ENCODE assay signal across 17 cellular contexts in the genomic region with DNA sequence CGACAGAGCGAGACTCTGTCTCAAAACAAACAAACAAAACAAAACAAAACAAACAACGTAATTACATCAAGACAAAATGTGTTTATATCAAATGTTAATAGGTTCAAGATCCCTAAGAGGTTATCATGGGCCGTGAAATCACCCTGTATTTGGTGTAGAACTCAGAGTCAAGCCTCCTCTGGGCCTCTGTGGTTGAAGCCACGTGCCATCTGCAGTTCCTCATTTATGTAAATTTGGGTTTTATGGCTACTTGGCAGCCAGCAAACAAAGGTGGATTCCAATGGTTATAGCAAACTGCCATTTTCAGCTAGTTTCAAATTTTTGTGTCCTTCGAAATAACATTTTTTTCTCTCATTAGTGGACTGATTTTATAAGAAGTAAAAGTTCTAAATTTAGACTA. TPM values are rescaled to one million over a fixed set of nuclear protein-coding genes. Genes with fewer than 3 reads are reported as not detected.
"Had no signal": no experiment of that assay in that cellular context is flagged by ENCODE, and none has a peak within 500 bp of the region (broad histone marks: within the 10 kb centered on the region; RNA-seq: fewer than 3 reads in every experiment).

No MANE protein-coding gene starts in this region.

- H3K36me3 ChIP-seq: breast epithelium had no signal

- H3K27ac ChIP-seq: ascending aorta, breast epithelium, lower lobe of right lung, sigmoid colon, spleen, upper lobe of left lung, WERI-Rb-1 had no signal

- H3K27me3 ChIP-seq: ascending aorta, sigmoid colon, spleen, upper lobe of left lung had no signal

- DNase-seq: activated CD4-positive, alpha-beta memory T cell treated with anti-CD3 and anti-CD28 coated beads for 36 hours; activated CD4-positive, alpha-beta T cell treated with anti-CD3 and anti-CD28 coated beads for 36 hours; activated CD8-positive, alpha-beta memory T cell treated with anti-CD3 and anti-CD28 coated beads, Interleukin-2, amount 10 ng/mL, durations not matched to agents 7 days and 5 days; activated naive CD4-positive, alpha-beta T cell treated with anti-CD3 and anti-CD28 coated beads, Interleukin-2, amount 10 ng/mL, durations not matched to agents 7 days and 5 days; activated T-cell treated with anti-CD3 and anti-CD28 coated beads, Interleukin-2, amount 50 U/mL, for 1 hour; left colon; lower lobe of right lung; sigmoid colon; spleen; stimulated activated naive CD8-positive, alpha-beta T cell treated with anti-CD3 and anti-CD28 coated beads, Interleukin-15, amount 100 ng/mL, for 72 hours; upper lobe of left lung; WERI-Rb-1 had no signal

- H3K4me3 ChIP-seq: ascending aorta, breast epithelium, lower lobe of right lung, sigmoid colon, spleen, upper lobe of left lung had no signal

- ATAC-seq: activated CD4-positive, alpha-beta T cell treated with anti-CD3 and anti-CD28 coated beads for 36 hours; activated CD8-positive, alpha-beta memory T cell treated with anti-CD3 and anti-CD28 coated beads, Interleukin-2, amount 10 ng/mL, durations not matched to agents 7 days and 5 days; esophagus mucosa; left colon; lower lobe of right lung; stimulated activated naive CD8-positive, alpha-beta T cell treated with anti-CD3 and anti-CD28 coated beads, Interleukin-15, amount 100 ng/mL, for 72 hours had no signal

- FAIRE-seq: endometrium, islet of Langerhans had no signal

- H3K4me1 ChIP-seq: ascending aorta, breast epithelium, lower lobe of right lung, sigmoid colon, spleen, upper lobe of left lung had no signal

- H3K9me3 ChIP-seq: ascending aorta, breast epithelium, lower lobe of right lung, sigmoid colon, spleen, upper lobe of left lung had no signal

RNA-seq across cellular contexts. Expression of a gene that starts 50.6 kb away (rescaled TPM):
- total RNA-seq: ascending aorta had no signal
